ENCODE assay signal across 22 cellular contexts in genomic region chr9:14031761-14032279, GRCh38.
A peak's percentile ranks its signal among the peaks of the same experiment; 100 is the strongest.
DNase-seq lines count a peak whose midpoint lies in the region; ATAC-seq, FAIRE-seq and TF ChIP-seq lines count a peak whose summit lies in the region.
"Had no signal": no experiment of that assay in that cellular context is flagged by ENCODE, and none has a peak within 500 bp of the region (broad histone marks: within the 10 kb centered on the region; RNA-seq: fewer than 3 reads in every experiment).

No MANE protein-coding gene starts in this region.

- H3K4me1 ChIP-seq in tibial artery (peaks cover 0 to 53% (median 25%) of the 10 kb centered on the region in 4 donors), small intestine (ENCODE audit: control insufficient read depth in 2 of 2, insufficient read depth in 1 of 2, low read depth in 1 of 2, low read length in 1 of 2) (peaks cover 0 to 6% of the 10 kb centered on the region in 2 donors)

- H3K36me3 ChIP-seq in tibial artery = no peaks in the 10 kb centered on the region
- no peaks in the 10 kb centered on the region for H3K36me3 ChIP-seq in small intestine (ENCODE audit: control insufficient read depth in 2 of 2, insufficient read depth in 2 of 2, low read length in 2 of 2)
- H3K36me3 ChIP-seq: MG63, neural progenitor cell, thyroid gland had no signal

- H3K27me3 ChIP-seq in tibial artery = no peaks in the 10 kb centered on the region
- no peaks in the 10 kb centered on the region for H3K27me3 ChIP-seq in small intestine (ENCODE audit: control insufficient read depth in 2 of 2, insufficient read depth in 2 of 2, low read length in 2 of 2)
- H3K27me3 ChIP-seq: neural progenitor cell, thyroid gland had no signal

- no peak overlapping the region for H3K4me3 ChIP-seq in fibroblast of the aortic adventitia (ENCODE audit: low read depth, low read length)
- no peak overlapping the region for H3K4me3 ChIP-seq in tibial artery
- H3K4me3 ChIP-seq in small intestine (ENCODE audit: low read depth in 1 of 2, low read length in 2 of 2) = no peak overlapping the region
- H3K4me3 ChIP-seq: GM23248, MG63, neural progenitor cell, thyroid gland had no signal

- H3K27ac Mint-ChIP-seq in brain = peak overlapping the region in 3 of 5 experiments; percentile 68 to 93 (median 91)
- H3K27ac Mint-ChIP-seq: activated CD8-positive, alpha-beta T cell treated with anti-CD3 and anti-CD28 coated beads for 36 hours; CD8-positive, alpha-beta T cell; endodermal cell; IgD-negative memory B cell; neural progenitor cell had no signal

- WGBS in small intestine, 3 donors = 81 to 96% (median 87%) methylated on average over 4 of the region's 4 CpGs

- FAIRE-seq in small intestine (lab: Jason Lieb, UNC) = no peak
- FAIRE-seq: GM12891 had no signal

- DNase-seq in fibroblast of the aortic adventitia (ENCODE audit: low read depth) (peak; percentile 49), myocyte (ENCODE audit: low read depth) (peak; percentile 15), tibial artery (no peak), small intestine (no peak)
- DNase-seq: activated CD4-positive, CD25-positive, alpha-beta regulatory T cell; activated CD8-positive, alpha-beta T cell treated with anti-CD3 and anti-CD28 coated beads for 36 hours; CD8-positive, alpha-beta T cell; cerebellar nuclear complex; GM23248; MG63; midbrain; NCI-H1417 treated with DMSO at 0.1 percent for 48 hours; NCI-H524; SK-N-SH had no signal

- ATAC-seq in HG03045 (IDR thresholded peaks at IDR 0.05; ENCODE audit: unreplicated experiment) = no peak
- ATAC-seq in GM18858 (IDR thresholded peaks at IDR 0.05; ENCODE audit: unreplicated experiment) = no peak
- ATAC-seq: activated CD8-positive, alpha-beta T cell treated with anti-CD3 and anti-CD28 coated beads for 36 hours; CD8-positive, alpha-beta T cell had no signal

- H3K27me3 Mint-ChIP-seq in brain = peaks cover 6% of the 10 kb centered on the region
- H3K27me3 Mint-ChIP-seq: IgD-negative memory B cell had no signal

- H3K9me3 Mint-ChIP-seq in brain = no peaks in the 10 kb centered on the region
- H3K9me3 Mint-ChIP-seq: endodermal cell, neural progenitor cell had no signal

- no peaks in the 10 kb centered on the region for H3K36me3 Mint-ChIP-seq in brain
- H3K36me3 Mint-ChIP-seq: CD8-positive, alpha-beta T cell; IgD-negative memory B cell; neural progenitor cell had no signal

- peak overlapping the region in 2 of 5 experiments; percentile 67 to 70 for H3K4me3 Mint-ChIP-seq in brain
- H3K4me3 Mint-ChIP-seq: activated CD8-positive, alpha-beta T cell treated with anti-CD3 and anti-CD28 coated beads for 36 hours; CD8-positive, alpha-beta T cell; endodermal cell; IgD-negative memory B cell; neural progenitor cell had no signal

- H3K9me3 ChIP-seq in tibial artery (no peaks in the 10 kb centered on the region), small intestine (ENCODE audit: control insufficient read depth, low read depth) (no peaks in the 10 kb centered on the region)
- H3K9me3 ChIP-seq: MG63, SK-N-SH, thyroid gland had no signal

- H3K27ac ChIP-seq in tibial artery = peak overlapping the region; percentile 74 to 80
- no peak overlapping the region for H3K27ac ChIP-seq in small intestine (ENCODE audit: low read depth in 1 of 2, low read length in 1 of 2)
- H3K27ac ChIP-seq: GM23248, neural progenitor cell had no signal

- peaks cover 43% of the 10 kb centered on the region for H3K4me1 Mint-ChIP-seq in brain

- TF ChIP-seq CTCF in brain (conservative IDR thresholded peaks at IDR 0.05) (no peak), fibroblast of the aortic adventitia (IDR thresholded peaks at IDR 0.05; ENCODE audit: insufficient read depth, low read length) (no peak), tibial artery (IDR thresholded peaks at IDR 0.05) (no peak)

- intact Hi-C loops in tibial artery (cut with DNase I; ENCODE audit: low total_unique reads) = loop anchor here (10.0 kb wide), 1 partner anchor 53 kb away; no protein-coding TSS in a partner anchor

Comparison
In these comparisons a context has a peak if more than half of its experiments do, and no peak if none do; other contexts are left out.
1. DNase-seq: peak in fibroblast of the aortic adventitia (single experiment) and myocyte (single experiment); none in tibial artery (0 of 2) and small intestine (single experiment).
2. H3K27ac ChIP-seq: peak in tibial artery (2 of 2); none in small intestine (0 of 2).